ENCODE assay signal across 18 cellular contexts in genomic region chr2:233839447-233839820, GRCh38. TPM values are rescaled to one million over a fixed set of nuclear protein-coding genes. Genes with fewer than 3 reads are reported as not detected.
A peak's percentile ranks its signal among the peaks of the same experiment; 100 is the strongest.
DNase-seq lines count a peak whose midpoint lies in the region; ATAC-seq, FAIRE-seq and TF ChIP-seq lines count a peak whose summit lies in the region.
"Had no signal": no experiment of that assay in that cellular context is flagged by ENCODE, and none has a peak within 500 bp of the region (broad histone marks: within the 10 kb centered on the region; RNA-seq: fewer than 3 reads in every experiment).

No MANE protein-coding gene starts in this region.

- peaks cover 14 to 100% (median 97%) of the 10 kb centered on the region in 11 experiments; a peak in 21 of 22 replicates for H3K36me3 ChIP-seq in BLaER1 treated with 17β-estradiol and CSF1 and Interleukin-3, amounts not matched to agents 10 nM and 100 nM
- H3K36me3 ChIP-seq in DND-41 (ENCODE audit: insufficient read depth, low read length) (peaks cover 100% of the 10 kb centered on the region), K562 (ENCODE audit: control insufficient read depth, insufficient read depth, low read length) (peaks cover 98% of the 10 kb centered on the region; the same call in 2 of the 3 replicates), neural progenitor cell (peaks cover 20% of the 10 kb centered on the region), uterus (no peaks in the 10 kb centered on the region)

- H3K4me1 ChIP-seq in BLaER1 treated with 17β-estradiol and CSF1 and Interleukin-3, amounts not matched to agents 10 nM and 100 nM, result peaks cover 0 to 49% (median 41%) of the 10 kb centered on the region in 10 experiments; a peak in 17 of 20 replicates
- H3K4me1 ChIP-seq in DND-41 (ENCODE audit: insufficient read depth, low read length) (peaks cover 50% of the 10 kb centered on the region), K562 (replicated peaks in 1 of 2; ENCODE audit: control insufficient read depth in 2 of 2, insufficient read depth in 2 of 2, low read length in 2 of 2) (peaks cover 0 to 5% of the 10 kb centered on the region in 2 experiments; a peak in 1 of 5 replicates), neural progenitor cell (no peaks in the 10 kb centered on the region), uterus (no peaks in the 10 kb centered on the region)

- in situ Hi-C loops in K562 (cut with MboI), result no loop called here

- no TSS peak for BruUV-seq in K562 (replicated peaks; lab: Mats Ljungman, UMichigan)

- peaks cover 82% of the 10 kb centered on the region for H3K79me2 ChIP-seq in DND-41 (ENCODE audit: insufficient read depth, low read length)
- H3K79me2 ChIP-seq in K562 (ENCODE audit: control insufficient read depth, insufficient read depth, low read length), result peaks cover 69% of the 10 kb centered on the region
- H3K79me2 ChIP-seq in neural progenitor cell (ENCODE audit: low read depth), result peaks cover 95% of the 10 kb centered on the region

- H2AFZ ChIP-seq in DND-41 (ENCODE audit: low read depth, low read length) (no peak overlapping the region), K562 (ENCODE audit: low read depth, low read length) (no peak overlapping the region), neural progenitor cell (replicated peaks) (no peak overlapping the region)

- peak overlapping the region in 9 of 11 experiments; percentile 34 to 66 (median 47); a peak in 17 of 22 replicates for H3K4me2 ChIP-seq in BLaER1 treated with 17β-estradiol and CSF1 and Interleukin-3, amounts not matched to agents 10 nM and 100 nM
- H3K4me2 ChIP-seq in DND-41 (ENCODE audit: insufficient read depth, low read length) (peak overlapping the region; percentile 48), K562 (ENCODE audit: insufficient read depth, low read length) (no peak overlapping the region), neural progenitor cell (peak overlapping the region; percentile 10)

- no peaks in the 10 kb centered on the region for H3K27me3 Mint-ChIP-seq in neural progenitor cell (ENCODE audit: insufficient read depth, low read depth)
- H3K27me3 Mint-ChIP-seq: effector memory CD8-positive, alpha-beta T cell had no signal

- H3K27me3 ChIP-seq in BLaER1 treated with 17β-estradiol and CSF1 and Interleukin-3, amounts not matched to agents 10 nM and 100 nM, result no peaks in the 10 kb centered on the region
- H3K27me3 ChIP-seq in DND-41 (ENCODE audit: insufficient read depth, low read length, poor library complexity) (no peaks in the 10 kb centered on the region), K562 (ENCODE audit: control insufficient read depth in 2 of 2, insufficient read depth in 2 of 2, low read length in 2 of 2) (no peaks in the 10 kb centered on the region), neural progenitor cell (no peaks in the 10 kb centered on the region), uterus (no peaks in the 10 kb centered on the region)
- H3K27me3 ChIP-seq: MG63 had no signal

- intact Hi-C loops in K562 (cut with micrococcal nuclease) (no loop called here), uterus (cut with DNase I; ENCODE audit: low total_unique reads) (no loop called here)

- H3K4me3 ChIP-seq in BLaER1 treated with 17β-estradiol and CSF1 and Interleukin-3, amounts not matched to agents 10 nM and 100 nM, result no peak overlapping the region; a peak in 1 of 20 replicates
- peak overlapping the region in 1 of 2 experiments; percentile 21; a peak in 1 of 4 replicates for H3K4me3 ChIP-seq in DND-41 (ENCODE audit: low read depth in 1 of 2, low read length in 2 of 2)
- no peak overlapping the region for H3K4me3 ChIP-seq in K562
- H3K4me3 ChIP-seq in neural progenitor cell, result no peak overlapping the region
- no peak overlapping the region for H3K4me3 ChIP-seq in uterus
- H3K4me3 ChIP-seq: MG63 had no signal

- no peak for DNase-seq in DND-41
- no peak for DNase-seq in K562 (ENCODE audit: extremely low read depth in 1 of 4, low spot score in 3 of 4)
- DNase-seq in neural progenitor cell (ENCODE audit: low spot score), result no peak
- DNase-seq in HK-2 (ENCODE audit: unreplicated experiment), result no peak
- no peak for DNase-seq in uterus
- DNase-seq in NCI-H446 treated with DMSO at 0.1 percent for 48 hours (lab: John Stamatoyannopoulos, UW), result no peak
- DNase-seq: activated naive CD4-positive, alpha-beta T cell treated with anti-CD3 and anti-CD28 coated beads, Interleukin-2, amount 50 U/mL, for 16 hours; COR-L47; effector memory CD8-positive, alpha-beta T cell; left cardiac atrium; MG63; NCI-H1436 treated with DMSO at 0.1 percent for 48 hours; nephron progenitor cell; SW 1271 had no signal

- FAIRE-seq in K562 (lab: Jason Lieb, UNC), result no peak
- FAIRE-seq: TTC549 had no signal

- TF ChIP-seq CTCF in DND-41 (IDR thresholded peaks at IDR 0.05; ENCODE audit: borderline replicate concordance, extremely low read depth, low read length, poor library complexity, severe bottlenecking) (no peak), K562 (IDR thresholded peaks at IDR 0.05 in 2 of 3, conservative IDR thresholded peaks at IDR 0.05 in 1 of 3; ENCODE audit: insufficient read depth in 2 of 3, low read depth in 1 of 3, low read length in 3 of 3) (no peak), neural progenitor cell (IDR thresholded peaks at IDR 0.05) (no peak), uterus (IDR thresholded peaks at IDR 0.05) (no peak)

- no peaks in the 10 kb centered on the region for H3K9me3 Mint-ChIP-seq in neural progenitor cell
- H3K9me3 Mint-ChIP-seq: effector memory CD8-positive, alpha-beta T cell; nephron progenitor cell had no signal

- no peak overlapping the region for H3K4me3 Mint-ChIP-seq in neural progenitor cell
- H3K4me3 Mint-ChIP-seq: effector memory CD8-positive, alpha-beta T cell had no signal

- no peak overlapping the region for H3K27ac Mint-ChIP-seq in neural progenitor cell
- H3K27ac Mint-ChIP-seq: nephron progenitor cell had no signal

- H3F3A ChIP-seq in neural progenitor cell (ENCODE audit: low read depth), result peaks cover 7% of the 10 kb centered on the region

- CTCF ChIA-PET in K562 (lab: Yijun Ruan, JAX; ENCODE audit: low intra/inter-chr PET ratio), result no interaction called here

- 0 out of 22 replicates have a peak overlapping the region, but pooled peaks of 2 of the 11 experiments have one; percentile 0 to 24 for H3K27ac ChIP-seq in BLaER1 treated with 17β-estradiol and CSF1 and Interleukin-3, amounts not matched to agents 10 nM and 100 nM
- H3K27ac ChIP-seq in DND-41 (ENCODE audit: low read length) (no peak overlapping the region), K562 (ENCODE audit: extremely low read depth, low read depth, low read length) (no peak overlapping the region), neural progenitor cell (no peak overlapping the region), uterus (no peak overlapping the region)

- no peaks in the 10 kb centered on the region for H3K9me3 ChIP-seq in BLaER1 treated with 17β-estradiol and CSF1 and Interleukin-3, amounts not matched to agents 10 nM and 100 nM (replicated peaks in 1 of 11)
- H3K9me3 ChIP-seq in DND-41 (ENCODE audit: insufficient read depth, low read length, severe bottlenecking) (no peaks in the 10 kb centered on the region), K562 (replicated peaks; ENCODE audit: control insufficient read depth, insufficient read depth, low read depth, low read length) (no peaks in the 10 kb centered on the region), neural progenitor cell (ENCODE audit: low read depth) (no peaks in the 10 kb centered on the region), uterus (no peaks in the 10 kb centered on the region)
- H3K9me3 ChIP-seq: MG63 had no signal

- H3K9me1 ChIP-seq in K562 (ENCODE audit: control insufficient read depth, insufficient read depth, low read length), result peaks cover 3% of the 10 kb centered on the region

- TF ChIP-seq RAD21 in K562 (CRISPR knock-in tag; conservative IDR thresholded peaks at IDR 0.05 in 1 of 2, IDR thresholded peaks at IDR 0.05 in 1 of 2), result no peak

- no peak for TF ChIP-seq EP300 in K562 (IDR thresholded peaks at IDR 0.05; ENCODE audit: low read length)

- peak overlapping the region in 2 of 11 experiments; percentile 44 to 48; a peak in 4 of 22 replicates for H3K9ac ChIP-seq in BLaER1 treated with 17β-estradiol and CSF1 and Interleukin-3, amounts not matched to agents 10 nM and 100 nM
- H3K9ac ChIP-seq in DND-41 (ENCODE audit: low read depth, low read length) (no peak overlapping the region), K562 (ENCODE audit: insufficient read depth in 1 of 2, low read depth in 2 of 2, low read length in 2 of 2) (peak overlapping the region in 1 of 2 experiments; percentile 58; a peak in 1 of 4 replicates), neural progenitor cell (no peak overlapping the region)

- POLR2A ChIA-PET in K562 (lab: Yijun Ruan, JAX), result interaction anchor here (1.0 to 1.6 kb wide), 3 partner anchors 11 to 18 kb away, joined by 3 to 6 read pairs (median 6); no protein-coding TSS in a partner anchor

- peaks cover 75% of the 10 kb centered on the region for H3K36me3 Mint-ChIP-seq in neural progenitor cell

- peaks cover 0 to 98% (median 90%) of the 10 kb centered on the region in 11 experiments; a peak in 17 of 22 replicates for H4K20me1 ChIP-seq in BLaER1 treated with 17β-estradiol and CSF1 and Interleukin-3, amounts not matched to agents 10 nM and 100 nM
- H4K20me1 ChIP-seq in DND-41 (ENCODE audit: insufficient read depth, low read length), result peaks cover 76% of the 10 kb centered on the region
- peaks cover 26% of the 10 kb centered on the region for H4K20me1 ChIP-seq in K562 (replicated peaks; ENCODE audit: control insufficient read depth, insufficient read depth, low read length)
- H4K20me1 ChIP-seq in neural progenitor cell (ENCODE audit: low read depth), result peaks cover 87% of the 10 kb centered on the region

- H3K4me1 Mint-ChIP-seq in neural progenitor cell, result peaks cover 5% of the 10 kb centered on the region

- TF ChIP-seq POLR2A in K562 (conservative IDR thresholded peaks at IDR 0.05), result no peak
- TF ChIP-seq POLR2A in uterus (IDR thresholded peaks at IDR 0.05), result no peak

- ATAC-seq in DND-41 (ENCODE audit: insufficient read depth, low read depth) (no peak), K562 (no peak), GM21367 (IDR thresholded peaks at IDR 0.05; ENCODE audit: unreplicated experiment) (no peak)
- ATAC-seq: effector memory CD8-positive, alpha-beta T cell; left cardiac atrium; Right ventricle myocardium inferior had no signal

- 100% methylated on average over 1 of the region's 10 CpGs for WGBS in K562 (ENCODE audit: insufficient coverage, low coverage, missing lambda C conversion rate)

RNA-seq across cellular contexts. Expression of gene HJURP, which starts 14.9 kb away (rescaled TPM):
- total RNA-seq in K562 (2011; cell fraction: chromatin; rRNA removed; ENCODE audit: low replicate concordance), result 96.3 and 133 TPM in 2 replicates
- total RNA-seq in K562 (2011; cell fraction: nucleolus; rRNA removed), result 51.0 and 52.1 TPM in 2 replicates
- total RNA-seq in K562 (2011; cell fraction: nucleoplasm; rRNA removed), result 61.4 and 63.7 TPM in 2 replicates
- total RNA-seq in K562 (2014; rRNA removed) (24.2 and 24.5 TPM in 2 replicates), K562 (2014; rRNA removed; fragmentation: Illumina TruSeq; extraction: Trizol) (27.8 and 32.5 TPM in 2 replicates), K562 (2015; rRNA removed; fragmentation: Illumina TruSeq; extraction: Trizol) (27.2 and 28.3 TPM in 2 replicates), K562 (2021) (43.6 and 46.4 TPM in 2 replicates), neural progenitor cell (ENCODE audit: low replicate concordance) (101 and 109 TPM in 2 replicates), uterus (10 to 100 TPM in 1 of 4 donors, not detected in 3; 13.0 TPM)
- polyA plus RNA-seq in K562 (2011; rRNA removed) (102 and 106 TPM in 2 replicates), K562 (2014; fragmentation: Illumina TruSeq; extraction: Trizol) (40.1 and 43.5 TPM in 2 replicates), K562 (2014; fragmentation: Nextera tagmentation; extraction: Ambion mirVana) (10 to 100 TPM; 13.8 to 19.1 TPM), K562 (2014; rRNA removed) (42.1 and 43.1 TPM in 2 replicates)
- 51.5 and 65.3 TPM in 2 replicates for polyA plus RNA-seq in K562 (2011; cell fraction: cytosol; rRNA removed)
- polyA plus RNA-seq in K562 (2011; cell fraction: nucleus; rRNA removed), result 192 and 256 TPM in 2 replicates
- polyA plus RNA-seq in K562 (2012), result 29.1 and 33.7 TPM in 2 replicates
- polyA minus RNA-seq in K562 (2011; rRNA and poly(A)+ RNA removed), result 79.6 and 109 TPM in 2 replicates
- 42.3 and 61.7 TPM in 2 replicates for polyA minus RNA-seq in K562 (2011; cell fraction: cytosol; rRNA and poly(A)+ RNA removed)
- polyA minus RNA-seq in K562 (2011; cell fraction: nucleus; rRNA and poly(A)+ RNA removed), result 27.7 and 49.7 TPM in 2 replicates
